In the genomic region with DNA sequence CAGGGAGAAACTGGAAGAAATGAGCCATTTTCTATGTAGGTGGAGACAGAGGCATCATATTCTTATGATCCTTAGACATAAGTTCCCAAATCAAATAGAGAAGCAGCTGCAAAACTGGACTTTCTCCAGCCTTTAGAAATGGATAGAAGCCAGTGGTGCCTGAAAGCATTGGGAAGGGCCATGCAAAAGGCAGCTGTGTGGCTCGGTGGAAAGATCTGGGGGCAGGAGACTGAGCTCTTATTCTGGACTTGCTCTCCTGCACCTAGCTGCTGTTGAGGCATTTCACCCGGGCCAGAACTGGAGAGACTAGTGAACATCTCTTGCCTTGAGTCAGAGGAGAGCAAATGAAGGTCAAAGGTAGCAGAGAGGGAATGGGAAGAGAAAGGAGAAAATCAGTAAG, we compare ENCODE assay signal across 1 cellular context.
TF ChIP-seq lines count a peak whose summit lies in the region.

No MANE protein-coding gene starts in this region.

TF ChIP-seq in GM23338, 12 proteins besides CTCF, POLR2A, EP300 and RAD21 (continued from another document):
- TF ChIP-seq, protein P1, sequence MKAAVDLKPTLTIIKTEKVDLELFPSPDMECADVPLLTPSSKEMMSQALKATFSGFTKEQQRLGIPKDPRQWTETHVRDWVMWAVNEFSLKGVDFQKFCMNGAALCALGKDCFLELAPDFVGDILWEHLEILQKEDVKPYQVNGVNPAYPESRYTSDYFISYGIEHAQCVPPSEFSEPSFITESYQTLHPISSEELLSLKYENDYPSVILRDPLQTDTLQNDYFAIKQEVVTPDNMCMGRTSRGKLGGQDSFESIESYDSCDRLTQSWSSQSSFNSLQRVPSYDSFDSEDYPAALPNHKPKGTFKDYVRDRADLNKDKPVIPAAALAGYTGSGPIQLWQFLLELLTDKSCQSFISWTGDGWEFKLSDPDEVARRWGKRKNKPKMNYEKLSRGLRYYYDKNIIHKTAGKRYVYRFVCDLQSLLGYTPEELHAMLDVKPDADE (IDR thresholded peaks at IDR 0.05), result no peak
- TF ChIP-seq NANOG (IDR thresholded peaks at IDR 0.05; ENCODE audit: borderline replicate concordance), result no peak
- TF ChIP-seq ZNF331 (CRISPR knock-in tag; IDR thresholded peaks at IDR 0.05; ENCODE audit: low read depth), result no peak
- no peak for TF ChIP-seq EZH2 (IDR thresholded peaks at IDR 0.05; ENCODE audit: low read depth, unreplicated experiment)
- no peak for TF ChIP-seq STAT1 (IDR thresholded peaks at IDR 0.05; ENCODE audit: unreplicated experiment)
- TF ChIP-seq CREB1 (CRISPR knock-in tag; IDR thresholded peaks at IDR 0.05; ENCODE audit: low read depth), result no peak
- TF ChIP-seq JUNB (IDR thresholded peaks at IDR 0.05; ENCODE audit: unreplicated experiment), result no peak
- TF ChIP-seq, protein P2, sequence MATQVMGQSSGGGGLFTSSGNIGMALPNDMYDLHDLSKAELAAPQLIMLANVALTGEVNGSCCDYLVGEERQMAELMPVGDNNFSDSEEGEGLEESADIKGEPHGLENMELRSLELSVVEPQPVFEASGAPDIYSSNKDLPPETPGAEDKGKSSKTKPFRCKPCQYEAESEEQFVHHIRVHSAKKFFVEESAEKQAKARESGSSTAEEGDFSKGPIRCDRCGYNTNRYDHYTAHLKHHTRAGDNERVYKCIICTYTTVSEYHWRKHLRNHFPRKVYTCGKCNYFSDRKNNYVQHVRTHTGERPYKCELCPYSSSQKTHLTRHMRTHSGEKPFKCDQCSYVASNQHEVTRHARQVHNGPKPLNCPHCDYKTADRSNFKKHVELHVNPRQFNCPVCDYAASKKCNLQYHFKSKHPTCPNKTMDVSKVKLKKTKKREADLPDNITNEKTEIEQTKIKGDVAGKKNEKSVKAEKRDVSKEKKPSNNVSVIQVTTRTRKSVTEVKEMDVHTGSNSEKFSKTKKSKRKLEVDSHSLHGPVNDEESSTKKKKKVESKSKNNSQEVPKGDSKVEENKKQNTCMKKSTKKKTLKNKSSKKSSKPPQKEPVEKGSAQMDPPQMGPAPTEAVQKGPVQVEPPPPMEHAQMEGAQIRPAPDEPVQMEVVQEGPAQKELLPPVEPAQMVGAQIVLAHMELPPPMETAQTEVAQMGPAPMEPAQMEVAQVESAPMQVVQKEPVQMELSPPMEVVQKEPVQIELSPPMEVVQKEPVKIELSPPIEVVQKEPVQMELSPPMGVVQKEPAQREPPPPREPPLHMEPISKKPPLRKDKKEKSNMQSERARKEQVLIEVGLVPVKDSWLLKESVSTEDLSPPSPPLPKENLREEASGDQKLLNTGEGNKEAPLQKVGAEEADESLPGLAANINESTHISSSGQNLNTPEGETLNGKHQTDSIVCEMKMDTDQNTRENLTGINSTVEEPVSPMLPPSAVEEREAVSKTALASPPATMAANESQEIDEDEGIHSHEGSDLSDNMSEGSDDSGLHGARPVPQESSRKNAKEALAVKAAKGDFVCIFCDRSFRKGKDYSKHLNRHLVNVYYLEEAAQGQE (IDR thresholded peaks at IDR 0.05; ENCODE audit: unreplicated experiment), result no peak
- no peak for TF ChIP-seq EZH2phosphoT487 (IDR thresholded peaks at IDR 0.05; ENCODE audit: unreplicated experiment)
